In the genomic region with DNA sequence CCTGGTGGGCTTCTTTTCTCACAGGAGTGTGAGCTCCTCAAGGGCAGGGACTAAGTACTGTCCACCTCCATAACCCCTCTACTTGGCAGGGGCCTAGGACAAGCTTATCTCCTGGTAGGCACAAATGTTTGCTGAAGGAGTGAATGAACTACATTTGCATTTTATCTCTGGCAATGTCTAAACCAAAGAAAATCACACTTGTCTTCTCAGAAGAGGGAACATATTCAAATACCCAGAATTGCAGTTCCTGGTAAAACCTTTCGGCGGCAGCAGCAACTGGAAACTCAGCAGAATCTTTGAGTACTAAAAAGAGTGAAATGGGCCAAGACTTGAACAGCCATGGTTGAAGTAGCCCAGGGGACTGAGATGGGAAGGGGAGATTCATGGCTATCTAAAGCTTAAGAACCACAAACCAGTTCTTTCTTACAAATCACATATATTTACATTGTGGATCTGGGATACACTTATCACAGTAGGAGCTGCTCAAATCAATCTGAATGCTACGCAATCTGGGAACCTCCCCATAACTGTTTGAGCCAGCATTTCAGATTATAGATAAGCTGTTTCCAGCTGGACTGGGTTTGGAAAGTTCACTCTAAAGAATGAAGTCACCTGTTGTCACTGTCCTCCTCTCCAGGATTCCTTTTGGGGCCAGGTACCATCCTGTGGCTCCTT, we compare ENCODE assay signal across 1 cellular context.
TF ChIP-seq lines count a peak whose summit lies in the region.

No MANE protein-coding gene starts in this region.

TF ChIP-seq in IMR-90, 13 proteins besides CTCF, POLR2A, EP300 and RAD21:
- TF ChIP-seq CEBPB (IDR thresholded peaks at IDR 0.05; ENCODE audit: low read depth, low read length) (no peak), NFE2L2 (IDR thresholded peaks at IDR 0.05; ENCODE audit: low read depth, low read length) (no peak), SMC3 (IDR thresholded peaks at IDR 0.05; ENCODE audit: low read depth, low read length) (peak; percentile 26; the same call in 1 of the 2 replicates), CHD1 (IDR thresholded peaks at IDR 0.05; ENCODE audit: low read depth, low read length) (no peak)
- TF ChIP-seq, protein P1, sequence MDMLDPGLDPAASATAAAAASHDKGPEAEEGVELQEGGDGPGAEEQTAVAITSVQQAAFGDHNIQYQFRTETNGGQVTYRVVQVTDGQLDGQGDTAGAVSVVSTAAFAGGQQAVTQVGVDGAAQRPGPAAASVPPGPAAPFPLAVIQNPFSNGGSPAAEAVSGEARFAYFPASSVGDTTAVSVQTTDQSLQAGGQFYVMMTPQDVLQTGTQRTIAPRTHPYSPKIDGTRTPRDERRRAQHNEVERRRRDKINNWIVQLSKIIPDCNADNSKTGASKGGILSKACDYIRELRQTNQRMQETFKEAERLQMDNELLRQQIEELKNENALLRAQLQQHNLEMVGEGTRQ (IDR thresholded peaks at IDR 0.05; ENCODE audit: low read depth, low read length) = no peak
- TF ChIP-seq, protein P2, sequence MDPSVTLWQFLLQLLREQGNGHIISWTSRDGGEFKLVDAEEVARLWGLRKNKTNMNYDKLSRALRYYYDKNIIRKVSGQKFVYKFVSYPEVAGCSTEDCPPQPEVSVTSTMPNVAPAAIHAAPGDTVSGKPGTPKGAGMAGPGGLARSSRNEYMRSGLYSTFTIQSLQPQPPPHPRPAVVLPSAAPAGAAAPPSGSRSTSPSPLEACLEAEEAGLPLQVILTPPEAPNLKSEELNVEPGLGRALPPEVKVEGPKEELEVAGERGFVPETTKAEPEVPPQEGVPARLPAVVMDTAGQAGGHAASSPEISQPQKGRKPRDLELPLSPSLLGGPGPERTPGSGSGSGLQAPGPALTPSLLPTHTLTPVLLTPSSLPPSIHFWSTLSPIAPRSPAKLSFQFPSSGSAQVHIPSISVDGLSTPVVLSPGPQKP (IDR thresholded peaks at IDR 0.05; ENCODE audit: borderline replicate concordance, low read depth, low read length) = no peak
